Comparison of ENCODE assay signal across 16 cellular contexts in the genomic region with DNA sequence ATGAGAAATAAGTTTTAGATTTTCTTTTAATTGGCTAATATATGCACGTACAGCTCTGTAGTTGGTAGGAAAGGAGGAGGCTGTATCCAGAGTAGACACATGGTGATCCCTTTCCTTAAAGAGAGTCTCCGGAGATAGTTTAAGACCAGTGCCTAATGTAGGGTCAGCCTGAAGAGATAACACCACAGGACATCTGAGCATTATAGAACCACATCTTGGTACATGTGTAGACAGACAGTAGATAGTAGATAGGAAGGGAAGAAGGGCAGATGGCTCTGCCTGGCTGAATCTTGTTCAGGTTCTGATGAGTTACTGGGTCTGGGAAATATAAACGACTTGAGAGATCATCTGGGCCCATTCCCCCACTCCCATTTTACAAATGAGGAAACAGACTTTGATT. TPM values are rescaled to one million over a fixed set of nuclear protein-coding genes. Genes with fewer than 3 reads are reported as not detected.
DNase-seq lines count a peak whose midpoint lies in the region; ATAC-seq and TF ChIP-seq lines count a peak whose summit lies in the region.
"Had no signal": no experiment of that assay in that cellular context is flagged by ENCODE, and none has a peak within 500 bp of the region (broad histone marks: within the 10 kb centered on the region; RNA-seq: fewer than 3 reads in every experiment).

No MANE protein-coding gene starts in this region.

- TF ChIP-seq CTCF in activated CD8-positive, alpha-beta T cell treated with anti-CD3 and anti-CD28 coated beads for 36 hours (IDR thresholded peaks at IDR 0.05), result no peak
- no peak for TF ChIP-seq CTCF in activated B cell treated with CpG ODN at 0.5 μM for 24 hours (IDR thresholded peaks at IDR 0.05)
- TF ChIP-seq CTCF in mesothelial cell of epicardium (IDR thresholded peaks at IDR 0.05; ENCODE audit: unreplicated experiment), result no peak
- TF ChIP-seq CTCF in tibial artery (IDR thresholded peaks at IDR 0.05), result no peak

- no peaks in the 10 kb centered on the region for H3K27me3 Mint-ChIP-seq in activated CD8-positive, alpha-beta T cell treated with anti-CD3 and anti-CD28 coated beads, Interleukin-2, amount 10 ng/mL, durations not matched to agents 7 days and 5 days (ENCODE audit: low read depth)
- no peaks in the 10 kb centered on the region for H3K27me3 Mint-ChIP-seq in activated CD8-positive, alpha-beta T cell treated with anti-CD3 and anti-CD28 coated beads for 36 hours
- H3K27me3 Mint-ChIP-seq in activated B cell treated with CpG ODN at 0.5 μM for 24 hours, result no peaks in the 10 kb centered on the region
- H3K27me3 Mint-ChIP-seq in mesothelial cell of epicardium (ENCODE audit: low read depth), result no peaks in the 10 kb centered on the region

- no peak overlapping the region for H3K4me3 Mint-ChIP-seq in activated CD8-positive, alpha-beta T cell treated with anti-CD3 and anti-CD28 coated beads, Interleukin-2, amount 10 ng/mL, durations not matched to agents 7 days and 5 days
- H3K4me3 Mint-ChIP-seq in activated CD8-positive, alpha-beta T cell treated with anti-CD3 and anti-CD28 coated beads for 36 hours, result no peak overlapping the region
- H3K4me3 Mint-ChIP-seq in activated B cell treated with CpG ODN at 0.5 μM for 24 hours (no peak overlapping the region), mesothelial cell of epicardium (no peak overlapping the region)
- H3K4me3 Mint-ChIP-seq: activated naive CD4-positive, alpha-beta T cell treated with anti-CD3 and anti-CD28 coated beads for 36 hours had no signal

- POLR2A ChIA-PET in activated CD8-positive, alpha-beta T cell treated with anti-CD3 and anti-CD28 coated beads, Interleukin-2, amount 10 ng/mL, durations not matched to agents 7 days and 5 days (lab: Charles Lee), result no interaction called here
- POLR2A ChIA-PET in activated CD8-positive, alpha-beta T cell treated with anti-CD3 and anti-CD28 coated beads for 36 hours (lab: Charles Lee), result interaction anchor here (1.2 kb wide), 1 partner anchor 13 kb away, joined by 3 read pairs; no protein-coding TSS in a partner anchor
- POLR2A ChIA-PET in activated B cell treated with CpG ODN at 0.5 μM for 24 hours (lab: Charles Lee), result no interaction called here

- H3K4me3 ChIP-seq in tibial artery, result no peak overlapping the region
- H3K4me3 ChIP-seq: ovary had no signal

- no peak for DNase-seq in activated CD8-positive, alpha-beta T cell treated with anti-CD3 and anti-CD28 coated beads, Interleukin-2, amount 10 ng/mL, durations not matched to agents 7 days and 5 days
- no peak for DNase-seq in activated CD8-positive, alpha-beta T cell treated with anti-CD3 and anti-CD28 coated beads for 36 hours
- DNase-seq in activated B cell treated with CpG ODN at 0.5 μM for 24 hours (no peak), mesothelial cell of epicardium (ENCODE audit: low spot score in 2 of 2, unreplicated experiment in 2 of 2) (no peak), tibial artery (no peak)
- DNase-seq: activated CD4-positive, alpha-beta T cell treated with anti-CD3 and anti-CD28 coated beads for 48 hours; activated naive CD4-positive, alpha-beta T cell treated with anti-CD3 and anti-CD28 coated beads for 36 hours; cortex of kidney; DMS53; foreskin keratinocyte; NCI-H1105; ovary; SHP77 treated with DMSO at 0.1 percent for 48 hours had no signal

- H3K27ac ChIP-seq in tibial artery, result peak overlapping the region; percentile 76
- H3K27ac ChIP-seq: foreskin keratinocyte had no signal

- H3K36me3 ChIP-seq in tibial artery, result no peaks in the 10 kb centered on the region
- H3K36me3 ChIP-seq: ovary had no signal

- peaks cover 42% of the 10 kb centered on the region for H3K4me1 Mint-ChIP-seq in activated CD8-positive, alpha-beta T cell treated with anti-CD3 and anti-CD28 coated beads, Interleukin-2, amount 10 ng/mL, durations not matched to agents 7 days and 5 days (ENCODE audit: low read depth)
- H3K4me1 Mint-ChIP-seq in activated CD8-positive, alpha-beta T cell treated with anti-CD3 and anti-CD28 coated beads for 36 hours (ENCODE audit: low read depth), result peaks cover 58% of the 10 kb centered on the region
- H3K4me1 Mint-ChIP-seq in activated B cell treated with CpG ODN at 0.5 μM for 24 hours (peaks cover 75% of the 10 kb centered on the region), mesothelial cell of epicardium (peaks cover 80% of the 10 kb centered on the region)

- no peak for ATAC-seq in activated CD8-positive, alpha-beta T cell treated with anti-CD3 and anti-CD28 coated beads, Interleukin-2, amount 10 ng/mL, durations not matched to agents 7 days and 5 days
- ATAC-seq in activated CD8-positive, alpha-beta T cell treated with anti-CD3 and anti-CD28 coated beads for 36 hours, result no peak
- ATAC-seq in activated B cell treated with CpG ODN at 0.5 μM for 24 hours (ENCODE audit: low read depth) (no peak), HG03439 (IDR thresholded peaks at IDR 0.05; ENCODE audit: unreplicated experiment) (no peak), HG02973 (IDR thresholded peaks at IDR 0.05; ENCODE audit: unreplicated experiment) (no peak), GM19452 (IDR thresholded peaks at IDR 0.05; ENCODE audit: unreplicated experiment) (no peak)
- ATAC-seq: foreskin keratinocyte had no signal

- peaks cover 0 to 89% (median 68%) of the 10 kb centered on the region in 4 donors for H3K4me1 ChIP-seq in tibial artery
- H3K4me1 ChIP-seq: foreskin keratinocyte had no signal

- peaks cover 25% of the 10 kb centered on the region for H3K36me3 Mint-ChIP-seq in activated CD8-positive, alpha-beta T cell treated with anti-CD3 and anti-CD28 coated beads, Interleukin-2, amount 10 ng/mL, durations not matched to agents 7 days and 5 days (ENCODE audit: low read depth)
- H3K36me3 Mint-ChIP-seq in activated CD8-positive, alpha-beta T cell treated with anti-CD3 and anti-CD28 coated beads for 36 hours (ENCODE audit: low read depth), result peaks cover 21% of the 10 kb centered on the region
- H3K36me3 Mint-ChIP-seq in activated B cell treated with CpG ODN at 0.5 μM for 24 hours (ENCODE audit: low read depth) (peaks cover 46% of the 10 kb centered on the region), mesothelial cell of epicardium (peaks cover 6% of the 10 kb centered on the region)

- CTCF ChIA-PET in activated CD8-positive, alpha-beta T cell treated with anti-CD3 and anti-CD28 coated beads, Interleukin-2, amount 10 ng/mL, durations not matched to agents 7 days and 5 days (lab: Charles Lee), result no interaction called here
- CTCF ChIA-PET in activated CD8-positive, alpha-beta T cell treated with anti-CD3 and anti-CD28 coated beads for 36 hours (lab: Charles Lee), result no interaction called here
- CTCF ChIA-PET in activated B cell treated with CpG ODN at 0.5 μM for 24 hours (lab: Charles Lee), result no interaction called here

- intact Hi-C loops in activated CD8-positive, alpha-beta T cell treated with anti-CD3 and anti-CD28 coated beads for 36 hours (cut with micrococcal nuclease), result no loop called here
- intact Hi-C loops in activated B cell treated with CpG ODN at 0.5 μM for 24 hours (cut with micrococcal nuclease) (no loop called here), tibial artery (cut with DNase I; ENCODE audit: low total_unique reads) (no loop called here)

- peak overlapping the region; percentile 53 for H3K27ac Mint-ChIP-seq in activated CD8-positive, alpha-beta T cell treated with anti-CD3 and anti-CD28 coated beads, Interleukin-2, amount 10 ng/mL, durations not matched to agents 7 days and 5 days
- H3K27ac Mint-ChIP-seq in activated CD8-positive, alpha-beta T cell treated with anti-CD3 and anti-CD28 coated beads for 36 hours, result no peak overlapping the region
- H3K27ac Mint-ChIP-seq in activated B cell treated with CpG ODN at 0.5 μM for 24 hours, result peak overlapping the region; percentile 24
- peak overlapping the region; percentile 91 for H3K27ac Mint-ChIP-seq in mesothelial cell of epicardium
- H3K27ac Mint-ChIP-seq: activated naive CD4-positive, alpha-beta T cell treated with anti-CD3 and anti-CD28 coated beads for 36 hours had no signal

- H3K9me3 Mint-ChIP-seq in activated CD8-positive, alpha-beta T cell treated with anti-CD3 and anti-CD28 coated beads, Interleukin-2, amount 10 ng/mL, durations not matched to agents 7 days and 5 days (ENCODE audit: insufficient read depth), result no peaks in the 10 kb centered on the region
- H3K9me3 Mint-ChIP-seq in activated CD8-positive, alpha-beta T cell treated with anti-CD3 and anti-CD28 coated beads for 36 hours, result no peaks in the 10 kb centered on the region
- H3K9me3 Mint-ChIP-seq in activated B cell treated with CpG ODN at 0.5 μM for 24 hours (no peaks in the 10 kb centered on the region), mesothelial cell of epicardium (no peaks in the 10 kb centered on the region)
- H3K9me3 Mint-ChIP-seq: activated naive CD4-positive, alpha-beta T cell treated with anti-CD3 and anti-CD28 coated beads for 36 hours had no signal

- no peaks in the 10 kb centered on the region for H3K27me3 ChIP-seq in tibial artery
- H3K27me3 ChIP-seq: foreskin keratinocyte, ovary had no signal

- H3K9me3 ChIP-seq in tibial artery, result no peaks in the 10 kb centered on the region
- H3K9me3 ChIP-seq: ovary had no signal

RNA-seq across cellular contexts. Expression of a gene that starts 18.5 kb away (rescaled TPM):
- 10 to 100 TPM; 86.7 to 93.2 TPM for total RNA-seq in activated CD8-positive, alpha-beta T cell treated with anti-CD3 and anti-CD28 coated beads, Interleukin-2, amount 10 ng/mL, durations not matched to agents 7 days and 5 days
- total RNA-seq in activated CD8-positive, alpha-beta T cell treated with anti-CD3 and anti-CD28 coated beads for 36 hours, result 10 to 100 TPM; 82.0 to 82.9 TPM
- total RNA-seq in activated B cell treated with CpG ODN at 0.5 μM for 24 hours (116 and 121 TPM in 2 replicates), mesothelial cell of epicardium (76.9 to 79.4 TPM (median 77.7 TPM) in 3 replicates)
